ENCODE assay signal across 25 cellular contexts in the genomic region with DNA sequence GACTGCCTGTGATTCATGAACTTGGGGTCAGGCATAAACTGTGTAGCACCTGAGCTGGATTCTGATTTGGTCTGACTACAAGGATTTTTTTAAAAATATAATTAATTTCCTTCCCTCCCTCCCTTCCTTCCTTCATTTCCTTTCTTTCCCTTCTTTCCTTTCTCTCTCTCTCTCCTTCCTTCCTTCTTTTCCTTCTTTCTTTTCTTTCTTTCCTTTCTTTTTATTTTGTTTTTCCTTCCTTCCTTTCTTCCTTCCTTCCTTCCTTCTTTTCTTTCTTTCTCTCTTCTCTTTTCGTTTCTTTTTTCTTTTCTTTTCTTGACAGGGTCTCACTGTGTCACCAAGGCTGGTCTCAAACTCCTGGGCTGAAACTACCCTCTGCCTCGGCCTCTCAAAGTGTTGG.
"Had no signal": no experiment of that assay in that cellular context is flagged by ENCODE, and none has a peak within 500 bp of the region (broad histone marks: within the 10 kb centered on the region; RNA-seq: fewer than 3 reads in every experiment).

No MANE protein-coding gene starts in this region.

- H3K27ac ChIP-seq: dorsolateral prefrontal cortex, gastrocnemius medialis, lower lobe of right lung, psoas muscle, spleen, thoracic aorta, tibial nerve, upper lobe of left lung, uterus had no signal

- H3K27me3 ChIP-seq: dorsolateral prefrontal cortex, gastrocnemius medialis, spleen, tibial nerve, upper lobe of left lung, uterus had no signal

- H3K36me3 Mint-ChIP-seq: natural killer cell treated with Interleukin-12 subunit alpha and Interleukin-12 subunit beta and Interleukin-15 and Interleukin-18, amount 100 ng/mL, for 72 hours had no signal

- H3K4me3 Mint-ChIP-seq: naive B cell; natural killer cell treated with Interleukin-12 subunit alpha and Interleukin-12 subunit beta and Interleukin-15 and Interleukin-18, amount 100 ng/mL, for 72 hours; stimulated activated naive B cell treated with anti-CD40 and anti-IgM and Interleukin-4, amounts not matched to agents 10 μg/mL and 1 μg/mL and 100 μg/mL, for 72 hours; stimulated activated naive CD8-positive, alpha-beta T cell treated with anti-CD3 and anti-CD28 coated beads, Interleukin-15, Interleukin-2, amounts not matched to agents 100 ng/mL and 50 ng/mL, for 24 hours had no signal

- H3K27me3 Mint-ChIP-seq: naive B cell; natural killer cell treated with Interleukin-12 subunit alpha and Interleukin-12 subunit beta and Interleukin-15 and Interleukin-18, amount 100 ng/mL, for 72 hours; stimulated activated naive B cell treated with anti-CD40 and anti-IgM and Interleukin-4, amounts not matched to agents 10 μg/mL and 1 μg/mL and 100 μg/mL, for 72 hours; stimulated activated naive CD8-positive, alpha-beta T cell treated with anti-CD3 and anti-CD28 coated beads, Interleukin-15, Interleukin-2, amounts not matched to agents 100 ng/mL and 50 ng/mL, for 24 hours had no signal

- H3K27ac Mint-ChIP-seq: naive B cell; natural killer cell treated with Interleukin-12 subunit alpha and Interleukin-12 subunit beta and Interleukin-15 and Interleukin-18, amount 100 ng/mL, for 72 hours; stimulated activated naive B cell treated with anti-CD40 and anti-IgM and Interleukin-4, amounts not matched to agents 10 μg/mL and 1 μg/mL and 100 μg/mL, for 72 hours; stimulated activated naive CD8-positive, alpha-beta T cell treated with anti-CD3 and anti-CD28 coated beads, Interleukin-15, Interleukin-2, amounts not matched to agents 100 ng/mL and 50 ng/mL, for 24 hours had no signal

- DNase-seq: dorsolateral prefrontal cortex; effector CD4-positive, alpha-beta T cell; foreskin fibroblast; gastrocnemius medialis; head of caudate nucleus; left ventricle myocardium superior; lower lobe of right lung; mucosa of descending colon; naive B cell; nucleus accumbens; psoas muscle; right cardiac atrium; spleen; stimulated activated CD4-positive, alpha-beta T cell treated with anti-CD3 and anti-CD28 coated beads, Interleukin-15, amount 100 ng/mL, for 24 hours; stimulated activated CD4-positive, alpha-beta T cell treated with anti-CD3 and anti-CD28 coated beads, Interleukin-2, amount 100 ng/mL, for 48 hours; stimulated activated naive B cell treated with anti-CD40 and anti-IgM and Interleukin-4, amounts not matched to agents 10 μg/mL and 1 μg/mL and 100 μg/mL, for 72 hours; upper lobe of left lung; uterus had no signal

- H3K4me1 ChIP-seq: gastrocnemius medialis, psoas muscle, spleen, tibial nerve, upper lobe of left lung, uterus had no signal

- FAIRE-seq: colon, keratinocyte had no signal

- H3K4me3 ChIP-seq: dorsolateral prefrontal cortex, gastrocnemius medialis, lower lobe of right lung, mucosa of descending colon, psoas muscle, skin epidermis, spleen, thoracic aorta, tibial nerve, upper lobe of left lung, uterus had no signal

- H3K36me3 ChIP-seq: lower lobe of right lung, thoracic aorta, upper lobe of left lung, uterus had no signal

- H3K9me3 Mint-ChIP-seq: natural killer cell treated with Interleukin-12 subunit alpha and Interleukin-12 subunit beta and Interleukin-15 and Interleukin-18, amount 100 ng/mL, for 72 hours; stimulated activated naive CD8-positive, alpha-beta T cell treated with anti-CD3 and anti-CD28 coated beads, Interleukin-15, Interleukin-2, amounts not matched to agents 100 ng/mL and 50 ng/mL, for 24 hours had no signal

- ATAC-seq: gastrocnemius medialis; left ventricle myocardium superior; lower lobe of right lung; mucosa of descending colon; natural killer cell treated with Interleukin-12 subunit alpha and Interleukin-12 subunit beta and Interleukin-15 and Interleukin-18, amount 100 ng/mL, for 72 hours; psoas muscle; right cardiac atrium; stimulated activated naive B cell treated with anti-CD40 and anti-IgM and Interleukin-4, amounts not matched to agents 10 μg/mL and 1 μg/mL and 100 μg/mL, for 72 hours had no signal

- H3K9me3 ChIP-seq: uterus had no signal

- H3K4me1 Mint-ChIP-seq: naive B cell; stimulated activated naive B cell treated with anti-CD40 and anti-IgM and Interleukin-4, amounts not matched to agents 10 μg/mL and 1 μg/mL and 100 μg/mL, for 72 hours had no signal
